ENCODE assay signal across 23 cellular contexts in genomic region chr13:33999830-34000605, GRCh38.
DNase-seq lines count a peak whose midpoint lies in the region; ATAC-seq and TF ChIP-seq lines count a peak whose summit lies in the region.
"Had no signal": no experiment of that assay in that cellular context is flagged by ENCODE, and none has a peak within 500 bp of the region (broad histone marks: within the 10 kb centered on the region; RNA-seq: fewer than 3 reads in every experiment).

No MANE protein-coding gene starts in this region.

- no peak for ATAC-seq in HG03135 (IDR thresholded peaks at IDR 0.05; ENCODE audit: unreplicated experiment)
- ATAC-seq: A549, gastrocnemius medialis, upper lobe of right lung had no signal

- no peak for TF ChIP-seq POLR2A in erythroblast (IDR thresholded peaks at IDR 0.05; ENCODE audit: low read length)

- peaks cover 10% of the 10 kb centered on the region for H3K4me1 ChIP-seq in stomach smooth muscle (ENCODE audit: control insufficient read depth, insufficient read depth, low read length)
- H3K4me1 ChIP-seq: BLaER1 treated with 17β-estradiol and CSF1 and Interleukin-3, amounts not matched to agents 10 nM and 100 nM; gastrocnemius medialis; upper lobe of right lung had no signal

- H3K9me3 ChIP-seq in stomach smooth muscle (ENCODE audit: control insufficient read depth in 2 of 2, low read length in 2 of 2) = no peaks in the 10 kb centered on the region
- H3K9me3 ChIP-seq: A549; BLaER1 treated with 17β-estradiol and CSF1 and Interleukin-3, amounts not matched to agents 10 nM and 100 nM; gastrocnemius medialis; SK-N-SH; upper lobe of right lung had no signal

- H3K9ac ChIP-seq in stomach smooth muscle (ENCODE audit: low read length in 2 of 2) = no peak overlapping the region
- H3K9ac ChIP-seq: BLaER1 treated with 17β-estradiol and CSF1 and Interleukin-3, amounts not matched to agents 10 nM and 100 nM; SK-N-SH had no signal

- H3K27me3 ChIP-seq in stomach smooth muscle (ENCODE audit: control insufficient read depth in 1 of 2, insufficient read depth in 2 of 2, low read length in 2 of 2) = no peaks in the 10 kb centered on the region
- H3K27me3 ChIP-seq: BLaER1 treated with 17β-estradiol and CSF1 and Interleukin-3, amounts not matched to agents 10 nM and 100 nM; cardiac muscle cell; gastrocnemius medialis; upper lobe of right lung had no signal

- no peaks in the 10 kb centered on the region for H3K36me3 ChIP-seq in stomach smooth muscle (ENCODE audit: control insufficient read depth in 2 of 2, insufficient read depth in 2 of 2, low read length in 2 of 2)
- H3K36me3 ChIP-seq: BLaER1 treated with 17β-estradiol and CSF1 and Interleukin-3, amounts not matched to agents 10 nM and 100 nM; cardiac muscle cell; gastrocnemius medialis; upper lobe of right lung had no signal

- DNase-seq in NCI-H1105 treated with DMSO at 0.1 percent for 48 hours (lab: John Stamatoyannopoulos, UW) = peak; percentile 13
- no peak for DNase-seq in NCI-H1105 (lab: John Stamatoyannopoulos, UW)
- peak; percentile 75 for DNase-seq in NCI-H146 (lab: John Stamatoyannopoulos, UW)
- DNase-seq in cerebellum (ENCODE audit: low spot score) = peak; percentile 38
- no peak for DNase-seq in EL
- DNase-seq in erythroblast (lab: John Stamatoyannopoulos, UW) = no peak
- DNase-seq: activated CD4-positive, alpha-beta memory T cell treated with anti-CD3 and anti-CD28 coated beads, Interleukin-2, amount 10 ng/mL, durations not matched to agents 7 days and 5 days; activated CD4-positive, CD25-positive, alpha-beta regulatory T cell; activated T-cell treated with anti-CD3 and anti-CD28 coated beads, Interleukin-2, amount 50 U/mL, for 1 hour; gastrocnemius medialis; GDM1; kidney; nucleus accumbens; SK-N-SH; stimulated activated CD4-positive, alpha-beta T cell treated with anti-CD3 and anti-CD28 coated beads, Interleukin-12 subunit alpha, Interleukin-12 subunit beta, amount 100 ng/mL, for 4 hours; T1000; upper lobe of right lung had no signal

- H3K4me3 ChIP-seq in stomach smooth muscle (ENCODE audit: low read length in 2 of 2) = peak overlapping the region in 1 of 2 donors; percentile 22
- H3K4me3 ChIP-seq: A549; BLaER1 treated with 17β-estradiol and CSF1 and Interleukin-3, amounts not matched to agents 10 nM and 100 nM; cardiac muscle cell; gastrocnemius medialis; lung; upper lobe of right lung had no signal

- H3K27ac ChIP-seq in stomach smooth muscle (ENCODE audit: low read length) = peak overlapping the region; percentile 1
- H3K27ac ChIP-seq: BLaER1 treated with 17β-estradiol and CSF1 and Interleukin-3, amounts not matched to agents 10 nM and 100 nM; cardiac muscle cell; gastrocnemius medialis; upper lobe of right lung had no signal

Comparison
In these comparisons a context has a peak if more than half of its experiments do, and no peak if none do; other contexts are left out.
1. DNase-seq: peak in NCI-H1105 treated with DMSO at 0.1 percent for 48 hours (single experiment), NCI-H146 (single experiment) and cerebellum (single experiment); none in NCI-H1105 (single experiment), EL (single experiment) and erythroblast (0 of 2).